Comparison of ENCODE assay signal across 10 cellular contexts in the genomic region with DNA sequence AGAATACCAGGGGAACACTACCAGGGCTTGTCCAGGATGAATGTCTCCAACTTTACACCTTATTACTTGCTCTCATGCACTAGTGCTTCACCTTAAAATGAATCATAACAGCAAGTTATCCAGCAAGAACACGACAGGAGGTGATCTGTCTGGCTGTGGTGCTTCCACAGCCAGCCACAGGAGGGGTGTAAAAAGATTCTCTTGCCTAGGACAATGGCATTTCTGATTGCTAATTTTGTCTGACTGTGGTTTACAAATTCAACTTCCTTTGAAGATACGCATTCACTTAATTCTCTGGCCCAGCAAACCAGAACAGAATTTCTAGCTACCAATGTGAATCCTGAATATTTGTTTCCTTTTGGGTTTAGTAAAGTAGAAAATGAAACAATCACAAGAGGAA. TPM values are rescaled to one million over a fixed set of nuclear protein-coding genes. Genes with fewer than 3 reads are reported as not detected.
DNase-seq lines count a peak whose midpoint lies in the region; ATAC-seq, FAIRE-seq and TF ChIP-seq lines count a peak whose summit lies in the region.
"Had no signal": no experiment of that assay in that cellular context is flagged by ENCODE, and none has a peak within 500 bp of the region (broad histone marks: within the 10 kb centered on the region; RNA-seq: fewer than 3 reads in every experiment).

No MANE protein-coding gene starts in this region.

- H3K4me2 ChIP-seq in astrocyte (ENCODE audit: low read length): peak overlapping the region; percentile 9

- H3K9ac ChIP-seq in astrocyte (ENCODE audit: low read length): no peak overlapping the region

- H3K79me2 ChIP-seq in astrocyte (ENCODE audit: insufficient read depth, low read length): no peaks in the 10 kb centered on the region

- peaks cover 4% of the 10 kb centered on the region for H3K4me1 ChIP-seq in astrocyte (ENCODE audit: insufficient read depth, low read length)
- peaks cover 24% of the 10 kb centered on the region for H3K4me1 ChIP-seq in psoas muscle

- 7 to 24% (median 13%) methylated on average over 2 of the region's 2 CpGs for WGBS in psoas muscle, 3 donors

- H3K4me3 Mint-ChIP-seq in astrocyte (ENCODE audit: unreplicated experiment): no peak overlapping the region
- H3K4me3 Mint-ChIP-seq: activated B cell treated with CpG ODN at 0.5 μM for 24 hours had no signal

- H3K9me3 Mint-ChIP-seq in astrocyte (ENCODE audit: unreplicated experiment): no peaks in the 10 kb centered on the region
- H3K9me3 Mint-ChIP-seq: activated B cell treated with CpG ODN at 0.5 μM for 24 hours had no signal

- no peak for FAIRE-seq in astrocyte (lab: Jason Lieb, UNC)
- FAIRE-seq: A204.1 had no signal

- intact Hi-C loops in psoas muscle (cut with DNase I): no loop called here

- H3K4me3 ChIP-seq in astrocyte (ENCODE audit: insufficient read depth, low read depth, low read length) (no peak overlapping the region), psoas muscle (no peak overlapping the region)

- TF ChIP-seq CTCF in astrocyte (IDR thresholded peaks at IDR 0.05; ENCODE audit: insufficient read depth, low read depth, low read length): no peak
- peak; percentile 29 for TF ChIP-seq CTCF in psoas muscle (IDR thresholded peaks at IDR 0.05)

- H3K27ac Mint-ChIP-seq in astrocyte (ENCODE audit: unreplicated experiment): no peak overlapping the region
- H3K27ac Mint-ChIP-seq: activated B cell treated with CpG ODN at 0.5 μM for 24 hours had no signal

- H3K36me3 Mint-ChIP-seq in astrocyte (ENCODE audit: low read depth, unreplicated experiment): no peaks in the 10 kb centered on the region

- H3K27ac ChIP-seq in astrocyte (ENCODE audit: low read depth, low read length) (no peak overlapping the region), psoas muscle (peak overlapping the region; percentile 83)

- H3K36me3 ChIP-seq in astrocyte (ENCODE audit: insufficient read depth, low read length): no peaks in the 10 kb centered on the region
- H3K36me3 ChIP-seq in psoas muscle (ENCODE audit: insufficient read depth in 1 of 2, low read depth in 1 of 2): no peaks in the 10 kb centered on the region

- H3K27me3 Mint-ChIP-seq in astrocyte (ENCODE audit: low read depth, unreplicated experiment): peaks cover 6% of the 10 kb centered on the region

- peaks cover 18% of the 10 kb centered on the region for H3K4me1 Mint-ChIP-seq in astrocyte (ENCODE audit: low read depth, unreplicated experiment)

- DNase-seq in DMS53 (lab: John Stamatoyannopoulos, UW) (peak; percentile 15), DMS53 treated with DMSO at 0.1 percent for 48 hours (lab: John Stamatoyannopoulos, UW; ENCODE audit: unreplicated experiment) (no peak), astrocyte (ENCODE audit: low read depth) (peak; percentile 17), psoas muscle (no peak), LoVo (ENCODE audit: low spot score) (no peak)
- DNase-seq: activated B cell treated with CpG ODN at 0.5 μM for 24 hours had no signal

- H3K9me3 ChIP-seq in astrocyte (ENCODE audit: insufficient read depth, low read depth, low read length) (no peaks in the 10 kb centered on the region), psoas muscle (no peaks in the 10 kb centered on the region)

- H3K27me3 ChIP-seq in astrocyte (ENCODE audit: insufficient read depth, low read length) (no peaks in the 10 kb centered on the region), psoas muscle (ENCODE audit: insufficient read depth in 3 of 3, low read length in 2 of 3) (no peaks in the 10 kb centered on the region)

- H4K20me1 ChIP-seq in astrocyte (ENCODE audit: insufficient read depth, low read length): no peaks in the 10 kb centered on the region

- H2AFZ ChIP-seq in astrocyte (ENCODE audit: low read depth, low read length): no peak overlapping the region

- ATAC-seq in HG03521 (IDR thresholded peaks at IDR 0.05; ENCODE audit: unreplicated experiment) (peak; percentile 61), psoas muscle (peak; percentile 43 to 75 (median 50)), GM21717 (IDR thresholded peaks at IDR 0.05; ENCODE audit: unreplicated experiment) (no peak), HG03439 (IDR thresholded peaks at IDR 0.05; ENCODE audit: unreplicated experiment) (no peak)

RNA-seq across cellular contexts. Expression of a gene that starts 23.1 kb away (rescaled TPM):
- 23.9 and 24.9 TPM in 2 replicates for total RNA-seq in astrocyte
- total RNA-seq in psoas muscle: 10 to 100 TPM; 10.1 to 18.5 (median 13.8) TPM
- 10 to 100 TPM in 2 of 3 donors, 1 to 10 TPM in 1; 7.5 to 19.1 (median 13.2) TPM for polyA plus RNA-seq in psoas muscle

RNA-seq across cellular contexts. Expression of a gene that starts 23.5 kb away (rescaled TPM):
- total RNA-seq in astrocyte (14.3 and 15.9 TPM in 2 replicates), psoas muscle (10 to 100 TPM; 21.7 to 69.8 (median 53.4) TPM)
- 10 to 100 TPM in 2 of 3 donors, 1 to 10 TPM in 1; 6.2 to 42.8 (median 19.3) TPM for polyA plus RNA-seq in psoas muscle

Comparison
In these comparisons a context has a peak if more than half of its experiments do, and no peak if none do; other contexts are left out.
1. DNase-seq: peak in DMS53 (single experiment) and astrocyte (single experiment); none in DMS53 treated with DMSO at 0.1 percent for 48 hours (single experiment), psoas muscle (0 of 2) and LoVo (single experiment).
2. ATAC-seq: peak in HG03521 (single experiment) and psoas muscle (4 of 4); none in GM21717 (single experiment) and HG03439 (single experiment).